In the genomic region with DNA sequence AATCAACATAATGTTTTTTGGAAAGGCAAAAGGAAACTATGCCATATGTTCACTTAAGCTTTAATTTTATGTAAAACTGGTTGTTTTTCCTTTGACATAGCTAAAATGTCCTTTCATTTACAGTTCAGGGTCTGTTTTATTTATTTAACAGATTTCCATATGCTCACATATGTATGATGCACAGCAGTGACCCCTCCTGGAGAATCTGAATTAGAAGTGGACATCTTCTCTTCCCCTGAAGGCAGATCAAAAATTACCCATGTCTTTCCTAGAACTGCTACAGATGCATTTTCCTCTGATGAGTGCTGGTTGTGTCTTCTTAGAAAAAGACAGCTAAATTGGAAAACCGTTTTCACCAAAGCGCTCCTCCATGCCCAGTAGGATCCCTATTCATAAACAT, we compare ENCODE assay signal across 9 cellular contexts.
A peak's percentile ranks its signal among the peaks of the same experiment; 100 is the strongest.
DNase-seq lines count a peak whose midpoint lies in the region; ATAC-seq and TF ChIP-seq lines count a peak whose summit lies in the region.
"Had no signal": no experiment of that assay in that cellular context is flagged by ENCODE, and none has a peak within 500 bp of the region (broad histone marks: within the 10 kb centered on the region; RNA-seq: fewer than 3 reads in every experiment).

No MANE protein-coding gene starts in this region.

- TF ChIP-seq CTCF in GM12873 (IDR thresholded peaks at IDR 0.05; ENCODE audit: insufficient read depth, low read depth, low read length, missing control alignments) (peak; percentile 24), endodermal cell (conservative IDR thresholded peaks at IDR 0.05) (peak; percentile 64), prostate gland (IDR thresholded peaks at IDR 0.05) (no peak), thyroid gland (IDR thresholded peaks at IDR 0.05) (no peak)

- TF ChIP-seq POLR2A in prostate gland (IDR thresholded peaks at IDR 0.05) (no peak), thyroid gland (IDR thresholded peaks at IDR 0.05) (no peak)

- H3K9me3 ChIP-seq in endodermal cell (ENCODE audit: control insufficient read depth, low read length), result no peaks in the 10 kb centered on the region
- no peaks in the 10 kb centered on the region for H3K9me3 ChIP-seq in prostate gland
- no peaks in the 10 kb centered on the region for H3K9me3 ChIP-seq in thyroid gland

- H3K27me3 Mint-ChIP-seq in endodermal cell (ENCODE audit: insufficient read depth), result no peaks in the 10 kb centered on the region
- H3K27me3 Mint-ChIP-seq in naive thymus-derived CD8-positive, alpha-beta T cell, result no peaks in the 10 kb centered on the region

- H3K27ac ChIP-seq in endodermal cell (ENCODE audit: low read depth, low read length) (no peak overlapping the region), prostate gland (no peak overlapping the region), thyroid gland (no peak overlapping the region)

- H3K9me3 Mint-ChIP-seq in endodermal cell, result no peaks in the 10 kb centered on the region
- peaks cover 0 to 14% (median 0%) of the 10 kb centered on the region in 9 donors for H3K9me3 Mint-ChIP-seq in naive thymus-derived CD8-positive, alpha-beta T cell

- no peak overlapping the region for H3K4me3 ChIP-seq in endodermal cell (ENCODE audit: low read length)
- no peak overlapping the region for H3K4me3 ChIP-seq in prostate gland
- H3K4me3 ChIP-seq in thyroid gland (replicated peaks in 1 of 3), result no peak overlapping the region

- no peak overlapping the region for H3K27ac Mint-ChIP-seq in endodermal cell
- no peak overlapping the region for H3K27ac Mint-ChIP-seq in naive thymus-derived CD8-positive, alpha-beta T cell

- POLR2A ChIA-PET in naive thymus-derived CD8-positive, alpha-beta T cell (lab: Charles Lee), result no interaction called here

- 37 to 44% methylated on average over 2 of the region's 2 CpGs for WGBS in endodermal cell (ENCODE audit: insufficient coverage in 1 of 2, insufficient read length in 1 of 2), 2 experiments
- 95% methylated on average over 2 of the region's 2 CpGs for WGBS in prostate gland
- 57 to 96% methylated on average over 2 of the region's 2 CpGs for WGBS in thyroid gland, 2 donors

- no peak overlapping the region for H3K9ac ChIP-seq in endodermal cell (ENCODE audit: extremely low read depth, low read length, poor library complexity, severe bottlenecking)

- no peaks in the 10 kb centered on the region for H3K36me3 Mint-ChIP-seq in endodermal cell (ENCODE audit: low read depth)
- peaks cover 0 to 6% (median 0%) of the 10 kb centered on the region in 3 donors for H3K36me3 Mint-ChIP-seq in naive thymus-derived CD8-positive, alpha-beta T cell

- in situ Hi-C loops in ACHN (cut with HindIII; ENCODE audit: low pct_ligation_motif_present, low pct_unique_long_range_greater_than_20kb, low sequenced_read_pairs), result no loop called here

- H3K4me3 Mint-ChIP-seq in endodermal cell, result no peak overlapping the region
- no peak overlapping the region for H3K4me3 Mint-ChIP-seq in naive thymus-derived CD8-positive, alpha-beta T cell

- DNase-seq in ACHN, result peak; percentile 47
- peak; percentile 19 for DNase-seq in NCI-H460 (ENCODE audit: extremely low read depth, low read depth)
- DNase-seq in endodermal cell, result no peak
- DNase-seq in prostate gland (ENCODE audit: low spot score), result no peak
- no peak for DNase-seq in thyroid gland
- DNase-seq in naive thymus-derived CD8-positive, alpha-beta T cell, result no peak
- DNase-seq: GDM1 had no signal

- no peaks in the 10 kb centered on the region for H3K36me3 ChIP-seq in endodermal cell (ENCODE audit: control insufficient read depth, insufficient read depth, low read length)
- no peaks in the 10 kb centered on the region for H3K36me3 ChIP-seq in prostate gland
- H3K36me3 ChIP-seq in thyroid gland, result no peaks in the 10 kb centered on the region

- no peaks in the 10 kb centered on the region for H3K27me3 ChIP-seq in endodermal cell (ENCODE audit: control insufficient read depth, insufficient read depth, low read length, poor library complexity, severe bottlenecking)
- no peaks in the 10 kb centered on the region for H3K27me3 ChIP-seq in prostate gland (replicated peaks; ENCODE audit: insufficient read depth)
- H3K27me3 ChIP-seq in thyroid gland, result no peaks in the 10 kb centered on the region

- H3K4me1 Mint-ChIP-seq in endodermal cell, result peaks cover 6% of the 10 kb centered on the region
- H3K4me1 Mint-ChIP-seq in naive thymus-derived CD8-positive, alpha-beta T cell, result no peaks in the 10 kb centered on the region

- intact Hi-C loops in prostate gland (cut with DNase I), result no loop called here
- intact Hi-C loops in thyroid gland (cut with DNase I), result no loop called here

- ATAC-seq in GM18519 (IDR thresholded peaks at IDR 0.05; ENCODE audit: low FRiP score, unreplicated experiment), result no peak
- no peak for ATAC-seq in naive thymus-derived CD8-positive, alpha-beta T cell

- H3K4me1 ChIP-seq in endodermal cell (ENCODE audit: control insufficient read depth, insufficient read depth, low read length), result no peaks in the 10 kb centered on the region
- no peaks in the 10 kb centered on the region for H3K4me1 ChIP-seq in prostate gland (replicated peaks)
- H3K4me1 ChIP-seq in thyroid gland, result no peaks in the 10 kb centered on the region

Comparison
In these comparisons a context has a peak if more than half of its experiments do, and no peak if none do; other contexts are left out.
1. DNase-seq: peak in ACHN (single experiment) and NCI-H460 (single experiment); none in endodermal cell (single experiment), prostate gland (single experiment), thyroid gland (0 of 2) and naive thymus-derived CD8-positive, alpha-beta T cell (0 of 10).
2. CTCF ChIP-seq: peak in GM12873 (single experiment) and endodermal cell (single experiment); none in prostate gland (0 of 4) and thyroid gland (0 of 6).